ENCODE assay signal across 8 cellular contexts in genomic region chr6:34697544-34697836, GRCh38. TPM values are rescaled to one million over a fixed set of nuclear protein-coding genes. Genes with fewer than 3 reads are reported as not detected.
DNase-seq lines count a peak whose midpoint lies in the region; ATAC-seq and TF ChIP-seq lines count a peak whose summit lies in the region.

No MANE protein-coding gene starts in this region.

- no peak for ATAC-seq in GM23338

- H4K20me1 ChIP-seq in GM23338 (replicated peaks; ENCODE audit: insufficient read depth) (peaks cover 38% of the 10 kb centered on the region), SU-DHL-6 (ENCODE audit: low read depth, low read length) (peaks cover 5% of the 10 kb centered on the region; the same call in 1 of the 2 replicates)

- H3K9me3 Mint-ChIP-seq in GM23338: no peaks in the 10 kb centered on the region

- H3K9me2 ChIP-seq in GM23338 (ENCODE audit: insufficient read depth): no peaks in the 10 kb centered on the region
- no peaks in the 10 kb centered on the region for H3K9me2 ChIP-seq in SU-DHL-6 (replicated peaks; ENCODE audit: insufficient read depth, low read length)

- H3K9me3 ChIP-seq in SU-DHL-6 (ENCODE audit: insufficient read depth, low read length) (no peaks in the 10 kb centered on the region), skeletal muscle tissue (ENCODE audit: control insufficient read depth in 3 of 3, low read length in 3 of 3) (no peaks in the 10 kb centered on the region)

- H3K4me3 ChIP-seq in GM23338: peak overlapping the region; percentile 100
- H3K4me3 ChIP-seq in SU-DHL-6 (ENCODE audit: insufficient read depth, low read length, poor library complexity, severe bottlenecking): peak overlapping the region; percentile 88
- H3K4me3 ChIP-seq in fibroblast of mammary gland (ENCODE audit: control insufficient read depth, low read depth, low read length): peak overlapping the region; percentile 84
- H3K4me3 ChIP-seq in skeletal muscle tissue (ENCODE audit: low read length in 3 of 3): peak overlapping the region; percentile 80 to 96 (median 93)

- H3K4me1 ChIP-seq in GM23338 (ENCODE audit: insufficient read depth) (peaks cover 12% of the 10 kb centered on the region), skeletal muscle tissue (ENCODE audit: control insufficient read depth in 3 of 3, insufficient read depth in 3 of 3, low read length in 3 of 3) (peaks cover 12 to 40% (median 25%) of the 10 kb centered on the region in 3 donors)

- H3F3A ChIP-seq in GM23338 (replicated peaks; ENCODE audit: low read depth) (0 out of 2 replicates have a peak, but pooled peaks cover 3% of the 10 kb centered on the region), SU-DHL-6 (ENCODE audit: insufficient read depth) (peaks cover 10% of the 10 kb centered on the region; the same call in 1 of the 2 replicates)

- H3K4me2 ChIP-seq in GM23338: peak overlapping the region; percentile 87
- H3K4me2 ChIP-seq in SU-DHL-6 (ENCODE audit: low read depth, low read length, poor library complexity, severe bottlenecking): peak overlapping the region; percentile 73

- DNase-seq in GM23338 (ENCODE audit: low spot score) (no peak), fibroblast of mammary gland (ENCODE audit: low read depth) (no peak), SK-N-DZ (ENCODE audit: low spot score) (no peak), GM13976 (ENCODE audit: low spot score) (no peak)
- no peak for DNase-seq in stimulated activated CD8-positive, alpha-beta memory T cell treated with anti-CD3 and anti-CD28 coated beads, Interleukin-4, amount 100 ng/mL, for 48 hours
- DNase-seq in effector CD8-positive, alpha-beta T cell (lab: John Stamatoyannopoulos, UW): no peak

- H3K27ac Mint-ChIP-seq in GM23338: 0 out of 2 replicates have a peak overlapping the region, but pooled peaks have one; percentile 96

- H2AFZ ChIP-seq in GM23338: peak overlapping the region; percentile 94; the same call in 1 of the 2 replicates
- peak overlapping the region; percentile 89 for H2AFZ ChIP-seq in SU-DHL-6 (ENCODE audit: low read depth, low read length, severe bottlenecking)

- peaks cover 15% of the 10 kb centered on the region for H3K4me1 Mint-ChIP-seq in GM23338

- H3K27me3 ChIP-seq in GM23338 (ENCODE audit: insufficient read depth) (no peaks in the 10 kb centered on the region), SU-DHL-6 (ENCODE audit: low read length) (no peaks in the 10 kb centered on the region), skeletal muscle tissue (ENCODE audit: control insufficient read depth in 3 of 3, insufficient read depth in 3 of 3, low read length in 3 of 3) (no peaks in the 10 kb centered on the region)

- H3K36me3 Mint-ChIP-seq in GM23338 (ENCODE audit: low read depth): no peaks in the 10 kb centered on the region

- H3K4me3 Mint-ChIP-seq in GM23338: peak overlapping the region; percentile 92

- TF ChIP-seq CTCF in GM23338 (conservative IDR thresholded peaks at IDR 0.05; ENCODE audit: low read depth in 2 of 2) (no peak), SU-DHL-6 (IDR thresholded peaks at IDR 0.05; ENCODE audit: insufficient read depth, low read length, poor library complexity, severe bottlenecking) (no peak), fibroblast of mammary gland (conservative IDR thresholded peaks at IDR 0.05; ENCODE audit: control insufficient read depth, insufficient read depth, low read depth, low read length) (no peak), GM13976 (IDR thresholded peaks at IDR 0.05; ENCODE audit: borderline replicate concordance, control extremely low read depth, extremely low read depth, insufficient read depth, missing control alignments) (no peak)

- H3K27ac ChIP-seq in GM23338 (ENCODE audit: low read depth) (no peak overlapping the region), SU-DHL-6 (ENCODE audit: low read depth, low read length) (no peak overlapping the region), skeletal muscle tissue (ENCODE audit: low read depth, low read length) (peak overlapping the region; percentile 97)

- H3K9ac ChIP-seq in SU-DHL-6 (ENCODE audit: low read length) (peak overlapping the region; percentile 88), skeletal muscle tissue (ENCODE audit: low read depth in 1 of 3, low read length in 3 of 3) (no peak overlapping the region)

- in situ Hi-C loops in GM13976 (cut with MboI; ENCODE audit: low sequenced_read_pairs, unreplicated experiment): no loop called here

- peaks cover 3% of the 10 kb centered on the region for H3K27me3 Mint-ChIP-seq in GM23338 (ENCODE audit: insufficient read depth, low read depth, poor library complexity)

- H3K36me3 ChIP-seq in GM23338 (ENCODE audit: insufficient read depth): no peaks in the 10 kb centered on the region
- 0 out of 2 replicates have a peak, but pooled peaks cover under 1% of the 10 kb centered on the region for H3K36me3 ChIP-seq in SU-DHL-6 (ENCODE audit: low read length)
- no peaks in the 10 kb centered on the region for H3K36me3 ChIP-seq in skeletal muscle tissue (ENCODE audit: control insufficient read depth in 3 of 3, insufficient read depth in 3 of 3, low read length in 3 of 3)

- H3K79me2 ChIP-seq in GM23338 (replicated peaks; ENCODE audit: insufficient read depth) (peaks cover 40% of the 10 kb centered on the region), SU-DHL-6 (ENCODE audit: insufficient read depth, low read length) (peaks cover 40% of the 10 kb centered on the region)

TF ChIP-seq in GM23338, 12 proteins besides CTCF, POLR2A, EP300 and RAD21 (continues in another document):
- TF ChIP-seq ZNF331 (CRISPR knock-in tag; IDR thresholded peaks at IDR 0.05; ENCODE audit: low read depth) (no peak), CREB1 (CRISPR knock-in tag; IDR thresholded peaks at IDR 0.05; ENCODE audit: low read depth) (no peak), JUNB (IDR thresholded peaks at IDR 0.05; ENCODE audit: unreplicated experiment) (no peak), NANOG (IDR thresholded peaks at IDR 0.05; ENCODE audit: borderline replicate concordance) (no peak)

RNA-seq across cellular contexts. Expression of gene ILRUN, which starts 0.9 kb away (rescaled TPM):
- 76.4 and 80.1 TPM in 2 replicates for total RNA-seq in GM23338 (2014; rRNA removed; shearing (Covaris generic))
- 17.6 and 19.2 TPM in 2 replicates for polyA plus RNA-seq in GM23338 (2016; fragmentation: Nextera tagmentation; extraction: Ambion mirVana)
- 64.7 TPM for total RNA-seq in skeletal muscle tissue
- 17.4 and 21.9 TPM in 2 replicates for polyA plus RNA-seq in SK-N-DZ (2014; cell fraction: cytosol; rRNA removed)
- polyA plus RNA-seq in SK-N-DZ (2014; cell fraction: nucleus; rRNA removed): 9.5 and 12.0 TPM in 2 replicates

RNA-seq across cellular contexts. Expression of gene SNRPC, which starts 59.8 kb away (rescaled TPM):
- total RNA-seq in GM23338 (2014; rRNA removed; shearing (Covaris generic)): 121 and 163 TPM in 2 replicates
- polyA plus RNA-seq in GM23338 (2016; fragmentation: Nextera tagmentation; extraction: Ambion mirVana): 385 and 415 TPM in 2 replicates
- 44.4 TPM for total RNA-seq in skeletal muscle tissue
- polyA plus RNA-seq in SK-N-DZ (2014; cell fraction: cytosol; rRNA removed): 238 and 251 TPM in 2 replicates
- polyA plus RNA-seq in SK-N-DZ (2014; cell fraction: nucleus; rRNA removed): 168 and 172 TPM in 2 replicates
